17 cellular contexts compared by ENCODE assay signal in the genomic region with DNA sequence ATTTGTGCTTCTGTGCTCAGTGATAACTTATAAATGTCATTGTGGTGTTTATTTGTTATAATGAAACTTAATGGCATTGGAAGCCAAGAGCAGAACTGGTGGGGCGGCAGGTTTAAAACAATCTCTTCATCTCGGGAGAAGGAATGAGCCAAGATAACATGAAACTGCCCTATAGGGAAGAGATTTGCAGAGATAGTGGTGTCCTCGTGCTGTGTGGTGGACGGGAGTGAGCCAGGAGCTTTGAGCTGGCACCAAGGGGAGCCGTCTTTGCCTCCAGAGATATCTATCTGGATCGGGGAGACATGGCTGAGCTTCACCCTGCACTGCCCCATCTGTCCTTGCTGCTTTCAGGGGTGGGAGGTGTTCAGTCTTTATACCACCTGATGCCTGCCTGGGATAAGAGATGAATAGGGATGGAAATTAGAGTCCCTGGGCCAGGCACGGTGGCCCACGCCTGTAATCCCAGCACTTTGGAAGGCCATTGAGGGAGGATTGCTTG.
DNase-seq lines count a peak whose midpoint lies in the region; TF ChIP-seq lines count a peak whose summit lies in the region.
"Had no signal": no experiment of that assay in that cellular context is flagged by ENCODE, and none has a peak within 500 bp of the region (broad histone marks: within the 10 kb centered on the region; RNA-seq: fewer than 3 reads in every experiment).

No MANE protein-coding gene starts in this region.

- WGBS in endodermal cell (ENCODE audit: insufficient coverage in 1 of 2, insufficient read length in 1 of 2), 2 experiments, result 75 to 82% methylated on average over 5 to 8 of the region's 8 CpGs
- 81 to 94% (median 85%) methylated on average over 8 of the region's 8 CpGs for WGBS in spleen, 5 donors

- H3K27ac ChIP-seq in SK-N-MC (no peak overlapping the region), endodermal cell (ENCODE audit: low read depth, low read length) (peak overlapping the region; percentile 89), spleen (no peak overlapping the region)
- H3K27ac ChIP-seq: BLaER1 had no signal

- H3K4me3 Mint-ChIP-seq in endodermal cell, result no peak overlapping the region
- H3K4me3 Mint-ChIP-seq: CD4-positive, alpha-beta T cell had no signal

- no peak for TF ChIP-seq CTCF in endodermal cell (conservative IDR thresholded peaks at IDR 0.05)
- no peak for TF ChIP-seq CTCF in spleen (IDR thresholded peaks at IDR 0.05 in 8 of 11, conservative IDR thresholded peaks at IDR 0.05 in 3 of 11)

- H3K4me3 ChIP-seq in SK-N-MC (peak overlapping the region; percentile 50; the same call in 1 of the 2 replicates), endodermal cell (ENCODE audit: low read length) (peak overlapping the region; percentile 53), spleen (no peak overlapping the region)
- H3K4me3 ChIP-seq: BLaER1, GM12878 had no signal

- H3K9ac ChIP-seq in SK-N-MC (ENCODE audit: insufficient read length) (no peak overlapping the region), endodermal cell (ENCODE audit: extremely low read depth, low read length, poor library complexity, severe bottlenecking) (no peak overlapping the region)
- H3K9ac ChIP-seq: BLaER1 had no signal

- peaks cover 21% of the 10 kb centered on the region for H3K4me1 ChIP-seq in endodermal cell (ENCODE audit: control insufficient read depth, insufficient read depth, low read length)
- H3K4me1 ChIP-seq in spleen, result peaks cover 0 to 29% (median 6%) of the 10 kb centered on the region in 6 donors
- H3K4me1 ChIP-seq: BLaER1 had no signal

- peak overlapping the region; percentile 71 for H3K27ac Mint-ChIP-seq in endodermal cell
- H3K27ac Mint-ChIP-seq: CD4-positive, alpha-beta T cell had no signal

- H3K36me3 Mint-ChIP-seq in endodermal cell (ENCODE audit: low read depth), result no peaks in the 10 kb centered on the region

- peaks cover 31% of the 10 kb centered on the region for H3K4me1 Mint-ChIP-seq in endodermal cell

- H3K9me3 ChIP-seq in SK-N-MC (ENCODE audit: low read depth, low read length), result no peaks in the 10 kb centered on the region
- H3K9me3 ChIP-seq in endodermal cell (ENCODE audit: control insufficient read depth, low read length), result no peaks in the 10 kb centered on the region
- no peaks in the 10 kb centered on the region for H3K9me3 ChIP-seq in spleen
- H3K9me3 ChIP-seq: BLaER1 had no signal

- H3K36me3 ChIP-seq in SK-N-MC (ENCODE audit: insufficient read depth, low read length), result no peaks in the 10 kb centered on the region
- no peaks in the 10 kb centered on the region for H3K36me3 ChIP-seq in endodermal cell (ENCODE audit: control insufficient read depth, insufficient read depth, low read length)
- no peaks in the 10 kb centered on the region for H3K36me3 ChIP-seq in spleen
- H3K36me3 ChIP-seq: BLaER1 had no signal

- H3K27me3 ChIP-seq in endodermal cell (ENCODE audit: control insufficient read depth, insufficient read depth, low read length, poor library complexity, severe bottlenecking) (no peaks in the 10 kb centered on the region), spleen (replicated peaks in 1 of 7) (peaks cover 0 to 28% (median 0%) of the 10 kb centered on the region in 7 donors)
- H3K27me3 ChIP-seq: BLaER1 had no signal

- TF ChIP-seq POLR2A in spleen (IDR thresholded peaks at IDR 0.05), result no peak

- intact Hi-C loops in spleen (cut with DNase I; ENCODE audit: low total_unique reads), result no loop called here

- H3K9me3 Mint-ChIP-seq in endodermal cell, result no peaks in the 10 kb centered on the region
- H3K9me3 Mint-ChIP-seq: CD4-positive, alpha-beta T cell had no signal

- H3K27me3 Mint-ChIP-seq in endodermal cell (ENCODE audit: insufficient read depth), result no peaks in the 10 kb centered on the region

- peak; percentile 37 for DNase-seq in NCI-H2196 (lab: John Stamatoyannopoulos, UW; ENCODE audit: unreplicated experiment)
- no peak for DNase-seq in NCI-H2196 treated with DMSO at 0.1 percent for 48 hours (lab: John Stamatoyannopoulos, UW; ENCODE audit: unreplicated experiment)
- DNase-seq in SK-N-MC (ENCODE audit: low read depth, low spot score), result no peak
- DNase-seq in endodermal cell, result no peak
- DNase-seq in spleen, result peak; percentile 20
- no peak for DNase-seq in medulla oblongata (ENCODE audit: extremely low spot score)
- no peak for DNase-seq in DMS53 treated with DMSO at 0.1 percent for 48 hours (lab: John Stamatoyannopoulos, UW; ENCODE audit: unreplicated experiment)
- DNase-seq: CD4-positive, alpha-beta T cell; EL; GDM1; HCEC 1CT; NCI-H2029; NCI-H524 treated with DMSO at 0.1 percent for 48 hours; RPMI8226; SHP77 had no signal

Comparison
In these comparisons a context has a peak if more than half of its experiments do, and no peak if none do; other contexts are left out.
1. DNase-seq: peak in NCI-H2196 (single experiment) and spleen (single experiment); none in NCI-H2196 treated with DMSO at 0.1 percent for 48 hours (single experiment), SK-N-MC (single experiment), endodermal cell (single experiment), medulla oblongata (single experiment) and DMS53 treated with DMSO at 0.1 percent for 48 hours (single experiment).
2. H3K4me3 ChIP-seq: peak in SK-N-MC (single experiment) and endodermal cell (single experiment); none in spleen (0 of 8).